28 cellular contexts compared by ENCODE assay signal in the genomic region with DNA sequence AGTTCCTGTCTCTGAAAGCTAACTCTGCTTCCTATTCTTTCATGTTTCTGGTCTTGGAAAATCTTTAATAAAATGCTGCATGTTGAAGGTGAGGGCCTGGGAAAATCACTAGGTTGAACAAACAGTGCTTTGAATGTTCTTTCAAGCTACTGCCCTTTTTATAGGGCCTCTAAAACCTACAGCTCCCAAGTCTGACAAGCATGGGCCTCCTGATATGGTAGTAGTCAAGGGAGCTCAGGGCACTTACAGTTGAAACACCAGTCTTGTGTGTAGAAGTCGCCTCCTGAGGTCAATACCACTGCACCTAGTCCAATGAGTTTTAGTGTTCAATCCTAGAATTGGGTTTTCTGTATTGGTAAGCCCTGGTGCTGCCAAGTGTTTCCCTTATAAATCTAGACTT.
"Had no signal": no experiment of that assay in that cellular context is flagged by ENCODE, and none has a peak within 500 bp of the region (broad histone marks: within the 10 kb centered on the region; RNA-seq: fewer than 3 reads in every experiment).

No MANE protein-coding gene starts in this region.

- H3K27ac ChIP-seq: cardiac muscle cell, VCaP had no signal

- ATAC-seq: activated CD8-positive, alpha-beta T cell treated with anti-CD3 and anti-CD28 coated beads for 36 hours; activated naive CD4-positive, alpha-beta T cell treated with anti-CD3 and anti-CD28 coated beads, Interleukin-2, amount 50 U/mL, for 72 hours; activated T-cell treated with anti-CD3 and anti-CD28 coated beads, Interleukin-2, amount 50 U/mL, for 4 hours; activated T-cell treated with anti-CD3 and anti-CD28 coated beads, Interleukin-2, amount 50 U/mL, for 72 hours; activated T-helper 17 cell treated with anti-CD3 and anti-CD28 coated beads, Interleukin-2, amount 50 U/mL, for 72 hours; T-cell; T-helper 17 cell had no signal

- H3K9me3 ChIP-seq: adrenal gland had no signal

- H3K27me3 ChIP-seq: adrenal gland, cardiac muscle cell had no signal

- H3K4me3 ChIP-seq: adrenal gland, cardiac muscle cell had no signal

- DNase-seq: activated B cell treated with CpG ODN at 0.5 μM for 24 hours; activated CD4-positive, alpha-beta memory T cell treated with anti-CD3 and anti-CD28 coated beads for 36 hours; activated CD4-positive, alpha-beta T cell treated with anti-CD3 and anti-CD28 coated beads for 4 hours; activated CD4-positive, alpha-beta T cell treated with anti-CD3 and anti-CD28 coated beads, Interleukin-2, amount 10 ng/mL, durations not matched to agents 24 days and 14 days; activated CD4-positive, alpha-beta T cell treated with anti-CD3 and anti-CD28 coated beads, Interleukin-2, amount 50 U/mL, for 1 hour; activated CD4-positive, alpha-beta T cell treated with anti-CD3 and anti-CD28 coated beads, Interleukin-2, amount 50 U/mL, for 4 hours; activated CD4-positive, CD25-positive, alpha-beta regulatory T cell treated with anti-CD3 and anti-CD28 coated beads, Interleukin-2, amount 50 U/mL, for 72 hours; activated CD8-positive, alpha-beta memory T cell treated with anti-CD3 and anti-CD28 coated beads, Interleukin-2, amount 50 U/mL, for 4 hours; activated CD8-positive, alpha-beta T cell treated with anti-CD3 and anti-CD28 coated beads for 36 hours; activated effector memory CD4-positive, alpha-beta T cell treated with anti-CD3 and anti-CD28 coated beads, Interleukin-2, amount 50 U/mL, for 16 hours; activated gamma-delta T cell treated with Interleukin-2 at 50 U/mL for 16 hours; activated naive CD4-positive, alpha-beta T cell; activated naive CD4-positive, alpha-beta T cell treated with anti-CD3 and anti-CD28 coated beads for 36 hours; activated naive CD4-positive, alpha-beta T cell treated with anti-CD3 and anti-CD28 coated beads, Interleukin-2, amount 50 U/mL, for 16 hours; activated naive CD8-positive, alpha-beta T cell treated with anti-CD3 and anti-CD28 coated beads for 36 hours; activated T-cell treated with anti-CD3 and anti-CD28 coated beads for 4 hours; activated T-cell treated with anti-CD3 and anti-CD28 coated beads, Interleukin-2, amount 50 U/mL, for 1 hour; activated T-cell treated with anti-CD3 and anti-CD28 coated beads, Interleukin-2, amount 50 U/mL, for 4 hours; activated T-cell treated with anti-CD3 and anti-CD28 coated beads, Interleukin-2, amount 50 U/mL, for 72 hours; adrenal gland; amniotic stem cell; aorta; T-cell; T-helper 17 cell had no signal
